16 cellular contexts compared by ENCODE assay signal in genomic region chr9:33372900-33373299, GRCh38. TPM values are rescaled to one million over a fixed set of nuclear protein-coding genes. Genes with fewer than 3 reads are reported as not detected.
DNase-seq lines count a peak whose midpoint lies in the region; ATAC-seq and TF ChIP-seq lines count a peak whose summit lies in the region.
"Had no signal": no experiment of that assay in that cellular context is flagged by ENCODE, and none has a peak within 500 bp of the region (broad histone marks: within the 10 kb centered on the region; RNA-seq: fewer than 3 reads in every experiment).

No MANE protein-coding gene starts in this region.

- no peaks in the 10 kb centered on the region for H3K27me3 ChIP-seq in cardiac muscle cell
- no peaks in the 10 kb centered on the region for H3K27me3 ChIP-seq in left ventricle myocardium inferior (ENCODE audit: low read depth)
- no peaks in the 10 kb centered on the region for H3K27me3 ChIP-seq in left lung
- H3K27me3 ChIP-seq in parathyroid adenoma (ENCODE audit: control insufficient read depth, insufficient read depth, low read length): no peaks in the 10 kb centered on the region

- no peaks in the 10 kb centered on the region for H3K9me3 ChIP-seq in cardiac muscle cell (ENCODE audit: low read depth)
- H3K9me3 ChIP-seq in left ventricle myocardium inferior (replicated peaks): no peaks in the 10 kb centered on the region
- no peaks in the 10 kb centered on the region for H3K9me3 ChIP-seq in left lung
- no peaks in the 10 kb centered on the region for H3K9me3 ChIP-seq in parathyroid adenoma (ENCODE audit: control insufficient read depth, low read length)
- H3K9me3 ChIP-seq: A549 had no signal

- TF ChIP-seq CTCF in cardiac muscle cell (IDR thresholded peaks at IDR 0.05; ENCODE audit: low read depth, low read length): no peak
- TF ChIP-seq CTCF in left ventricle myocardium inferior (IDR thresholded peaks at IDR 0.05; ENCODE audit: borderline replicate concordance): no peak
- no peak for TF ChIP-seq CTCF in left lung (IDR thresholded peaks at IDR 0.05)
- TF ChIP-seq CTCF in parathyroid adenoma (IDR thresholded peaks at IDR 0.05): no peak

- peaks cover 23% of the 10 kb centered on the region for H3K36me3 ChIP-seq in cardiac muscle cell
- H3K36me3 ChIP-seq in left ventricle myocardium inferior: peaks cover 38% of the 10 kb centered on the region
- peaks cover 0 to 53% of the 10 kb centered on the region in 2 donors for H3K36me3 ChIP-seq in left lung
- H3K36me3 ChIP-seq in parathyroid adenoma (ENCODE audit: control insufficient read depth, insufficient read depth, low read length): no peaks in the 10 kb centered on the region

- peak overlapping the region; percentile 10 for H3K27ac ChIP-seq in cardiac muscle cell
- no peak overlapping the region for H3K27ac ChIP-seq in left ventricle myocardium inferior (replicated peaks)
- H3K27ac ChIP-seq in left lung: peak overlapping the region in 1 of 2 donors; percentile 1
- peak overlapping the region; percentile 72 for H3K27ac ChIP-seq in parathyroid adenoma
- H3K27ac ChIP-seq: A549 had no signal

- no peak overlapping the region for H3K4me3 ChIP-seq in cardiac muscle cell
- H3K4me3 ChIP-seq in left ventricle myocardium inferior: no peak overlapping the region
- no peak overlapping the region for H3K4me3 ChIP-seq in left lung
- no peak overlapping the region for H3K4me3 ChIP-seq in parathyroid adenoma (ENCODE audit: low read depth, low read length)
- H3K4me3 ChIP-seq: A549 had no signal

- H2AFZ ChIP-seq in parathyroid adenoma: no peak overlapping the region

- ATAC-seq in left lung: peak; percentile 78

- intact Hi-C loops in left ventricle myocardium inferior (cut with micrococcal nuclease) (no loop called here), left lung (cut with DNase I) (loop anchor here in 1 of 2 donors (10.0 kb wide), 1 partner anchor 82 kb away; no protein-coding TSS in a partner anchor), posterior vena cava (cut with DNase I) (loop anchor here in 1 of 2 donors (10.0 kb wide), 1 partner anchor 92 kb away; no protein-coding TSS in a partner anchor)

- H3K79me2 ChIP-seq in parathyroid adenoma: no peaks in the 10 kb centered on the region

- no peak overlapping the region for H3K9ac ChIP-seq in parathyroid adenoma

- DNase-seq in cardiac muscle cell (ENCODE audit: low read depth in 1 of 2, low spot score in 1 of 2) (no peak), left ventricle myocardium inferior (no peak), left lung (peak in 1 of 2 donors; percentile 60), COLO829 (ENCODE audit: low spot score) (no peak), posterior vena cava (ENCODE audit: low spot score) (no peak), NK-92 (lab: John Stamatoyannopoulos, UW; ENCODE audit: unreplicated experiment) (no peak)
- no peak for DNase-seq in stimulated activated CD4-positive, alpha-beta T cell treated with anti-CD3 and anti-CD28 coated beads, Interleukin-4, amount 100 ng/mL, for 24 hours
- DNase-seq: DMS53; KG1; NCI-H1092; NCI-H345; NCI-H526 treated with DMSO at 0.1 percent for 48 hours; NK-92 treated with Interleukin-12 subunit alpha and Interleukin-12 subunit beta, amount 100 ng/mL, for 24 hours had no signal

- H3K4me1 ChIP-seq in cardiac muscle cell (ENCODE audit: low read depth): peaks cover 3% of the 10 kb centered on the region
- peaks cover 19% of the 10 kb centered on the region for H3K4me1 ChIP-seq in left ventricle myocardium inferior
- H3K4me1 ChIP-seq in left lung: peaks cover 0 to 18% of the 10 kb centered on the region in 2 donors
- H3K4me1 ChIP-seq in parathyroid adenoma: peaks cover 25% of the 10 kb centered on the region

- no peak overlapping the region for H3K4me2 ChIP-seq in parathyroid adenoma (ENCODE audit: low read length)
- H3K4me2 ChIP-seq: A549 had no signal

RNA-seq across cellular contexts. Expression of gene AQP7, which starts 29.5 kb away (rescaled TPM):
- total RNA-seq in cardiac muscle cell (3.8 and 5.5 TPM in 2 replicates), left ventricle myocardium inferior (150 TPM), left lung (1 to 10 TPM; 1.5 to 8.3 TPM), posterior vena cava (1 to 10 TPM; 4.6 TPM)
- 4.2 and 4.5 TPM in 2 replicates for polyA plus RNA-seq in cardiac muscle cell
- polyA plus RNA-seq: CD14-positive monocyte had no signal

Comparison
In these comparisons a context has a peak if more than half of its experiments do, and no peak if none do; other contexts are left out.
1. RNA of gene AQP7, which starts 29.5 kb away (total RNA-seq): 150 TPM in left ventricle myocardium inferior (single experiment); 1.5 to 8.3 TPM in left lung, 3.8 to 5.5 TPM in cardiac muscle cell and 4.6 TPM in posterior vena cava; every median in the first group is over 10 times any median in the second.